In genomic region chr19:48630289-48631036, GRCh38 we compare ENCODE assay signal across 8 cellular contexts. TPM values are rescaled to one million over a fixed set of nuclear protein-coding genes. Genes with fewer than 3 reads are reported as not detected.
DNase-seq lines count a peak whose midpoint lies in the region; ATAC-seq and TF ChIP-seq lines count a peak whose summit lies in the region.

No MANE protein-coding gene starts in this region.

- peaks cover 54% of the 10 kb centered on the region for H3K36me3 ChIP-seq in lower lobe of right lung

- no peak for ATAC-seq in lower lobe of right lung
- no peak for ATAC-seq in natural killer cell

- H3K9me3 Mint-ChIP-seq in natural killer cell = no peaks in the 10 kb centered on the region

- TF ChIP-seq CTCF in LNCaP clone FGC (IDR thresholded peaks at IDR 0.05; ENCODE audit: control insufficient read depth, extremely low read depth, insufficient read depth) (peak; percentile 33; the same call in 1 of the 2 replicates), lower lobe of right lung (IDR thresholded peaks at IDR 0.05) (peak; percentile 17), GM10266 (IDR thresholded peaks at IDR 0.05; ENCODE audit: control insufficient read depth, insufficient read depth, low read depth, missing control alignments) (no peak), natural killer cell (IDR thresholded peaks at IDR 0.05) (no peak)

- intact Hi-C loops in lower lobe of right lung (cut with DNase I) (no loop called here), natural killer cell (cut with micrococcal nuclease) (loop anchor here (10.0 kb wide), 2 partner anchors 244 to 364 kb away; partner anchors contain the start of genes GYS1, PPP1R15A and RUVBL2)

- H3K4me3 Mint-ChIP-seq in natural killer cell = no peak overlapping the region

- H3K27me3 ChIP-seq in lower lobe of right lung (ENCODE audit: low read depth) = no peaks in the 10 kb centered on the region

- H3K9me3 ChIP-seq in lower lobe of right lung = no peaks in the 10 kb centered on the region

- H3K27ac Mint-ChIP-seq in natural killer cell = no peak overlapping the region

- peak overlapping the region; percentile 29 for H3K27ac ChIP-seq in cingulate gyrus (ENCODE audit: low read depth, low read length)
- peak overlapping the region; percentile 77 for H3K27ac ChIP-seq in lower lobe of right lung

- H3K4me1 ChIP-seq in lower lobe of right lung = peaks cover 62% of the 10 kb centered on the region

- DNase-seq in LNCaP clone FGC (ENCODE audit: low read depth) (no peak), lower lobe of right lung (peak; percentile 75), superior temporal gyrus (ENCODE audit: extremely low spot score) (peak; percentile 21), MV-4-11 (lab: John Stamatoyannopoulos, UW) (no peak), GM10266 (ENCODE audit: extremely low spot score) (no peak), natural killer cell (no peak)
- no peak for DNase-seq in activated CD8-positive, alpha-beta memory T cell treated with anti-CD3 and anti-CD28 coated beads, Interleukin-2, amount 50 U/mL, for 4 hours

- H3K4me1 Mint-ChIP-seq in natural killer cell = peaks cover 23 to 40% of the 10 kb centered on the region in 2 donors

- no peaks in the 10 kb centered on the region for H3K36me3 Mint-ChIP-seq in natural killer cell

- H3K4me3 ChIP-seq in LNCaP clone FGC (ENCODE audit: low read depth, low read length) (peak overlapping the region; percentile 29), lower lobe of right lung (peak overlapping the region; percentile 14)

- H3K27me3 Mint-ChIP-seq in natural killer cell (ENCODE audit: low read depth in 2 of 2) = no peaks in the 10 kb centered on the region

RNA-seq across cellular contexts. Expression of gene DBP, which starts 6.7 kb away (rescaled TPM):
- total RNA-seq in lower lobe of right lung (17.7 TPM), natural killer cell (10 to 100 TPM; 16.4 to 31.2 (median 24.3) TPM)

RNA-seq across cellular contexts. Expression of gene SPHK2, which starts 11.2 kb away (rescaled TPM):
- total RNA-seq in lower lobe of right lung = 23.8 TPM
- total RNA-seq in natural killer cell = 10 to 100 TPM; 18.6 to 28.3 (median 23.2) TPM

RNA-seq across cellular contexts. Expression of gene RPL18, which starts 11.5 kb away (rescaled TPM):
- total RNA-seq in lower lobe of right lung = 997 TPM
- 1,000 to 10,000 TPM in 2 of 3 donors, 100 to 1,000 TPM in 1; 900 to 1,086 (median 1,066) TPM for total RNA-seq in natural killer cell

RNA-seq across cellular contexts. Expression of gene CA11, which starts 15.5 kb away (rescaled TPM):
- total RNA-seq in lower lobe of right lung = 7.8 TPM
- 10 to 100 TPM in 2 of 3 donors, 1 to 10 TPM in 1; 9.2 to 11.9 (median 11.0) TPM for total RNA-seq in natural killer cell

RNA-seq across cellular contexts. Expression of gene FAM83E, which starts 15.6 kb away (rescaled TPM):
- total RNA-seq in lower lobe of right lung (34.1 TPM), natural killer cell (1 to 10 TPM in 2 of 3 donors, under 1 TPM in 1; 0.70 to 1.3 (median 1.1) TPM)

Comparison
In these comparisons a context has a peak if more than half of its experiments do, and no peak if none do; other contexts are left out.
1. DNase-seq: peak in lower lobe of right lung (single experiment) and superior temporal gyrus (single experiment); none in LNCaP clone FGC (single experiment), activated CD8-positive, alpha-beta memory T cell treated with anti-CD3 and anti-CD28 coated beads, Interleukin-2, amount 50 U/mL, for 4 hours (single experiment), MV-4-11 (single experiment), GM10266 (single experiment) and natural killer cell (single experiment).
2. CTCF ChIP-seq: peak in LNCaP clone FGC (single experiment) and lower lobe of right lung (single experiment); none in GM10266 (single experiment) and natural killer cell (single experiment).